In the genomic region with DNA sequence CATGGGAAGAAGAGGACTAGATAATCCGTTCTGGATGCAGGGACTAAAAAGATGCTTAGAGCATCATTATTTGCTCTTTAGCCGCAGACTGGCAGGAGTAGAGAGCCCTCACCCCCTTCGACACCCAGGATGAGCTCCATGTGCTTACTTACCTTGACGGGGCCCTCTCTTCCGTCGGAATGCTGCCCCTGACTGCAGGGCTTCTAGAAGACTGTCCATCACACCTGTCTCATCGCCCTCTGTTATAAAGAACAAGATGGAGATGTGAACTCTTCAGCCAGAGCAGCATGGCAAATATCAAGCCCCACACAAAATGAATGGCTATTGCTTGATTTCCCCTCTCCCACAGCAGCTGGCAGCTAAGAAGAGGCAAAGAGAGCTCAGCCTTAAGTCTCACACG, we compare ENCODE assay signal across 11 cellular contexts. TPM values are rescaled to one million over a fixed set of nuclear protein-coding genes. Genes with fewer than 3 reads are reported as not detected.
DNase-seq lines count a peak whose midpoint lies in the region; ATAC-seq and TF ChIP-seq lines count a peak whose summit lies in the region.
"Had no signal": no experiment of that assay in that cellular context is flagged by ENCODE, and none has a peak within 500 bp of the region (broad histone marks: within the 10 kb centered on the region; RNA-seq: fewer than 3 reads in every experiment).

No MANE protein-coding gene starts in this region.

- no peak overlapping the region for H3K4me3 Mint-ChIP-seq in natural killer cell
- no peak overlapping the region for H3K4me3 Mint-ChIP-seq in natural killer cell treated with Interleukin-12 subunit alpha and Interleukin-12 subunit beta and Interleukin-15 and Interleukin-18, amount 100 ng/mL, for 72 hours
- H3K4me3 Mint-ChIP-seq: activated CD4-positive, alpha-beta T cell treated with anti-CD3 and anti-CD28 coated beads, Interleukin-2, amount 10 ng/mL, durations not matched to agents 7 days and 5 days had no signal

- no peak overlapping the region for H4K8ac ChIP-seq in neuronal stem cell (ENCODE audit: low read depth, low read length)

- H3K18ac ChIP-seq in neuronal stem cell (ENCODE audit: low read length), result peak overlapping the region; percentile 81

- H3K27ac ChIP-seq in esophagus muscularis mucosa (replicated peaks in 1 of 4) (peak overlapping the region; percentile 25 to 83 (median 70)), neuronal stem cell (replicated peaks; ENCODE audit: low read length) (peak overlapping the region; percentile 64)

- ATAC-seq in natural killer cell, result no peak
- ATAC-seq in natural killer cell treated with Interleukin-12 subunit alpha and Interleukin-12 subunit beta and Interleukin-15 and Interleukin-18, amount 100 ng/mL, for 72 hours, result no peak
- no peak for ATAC-seq in GM18505 (IDR thresholded peaks at IDR 0.05; ENCODE audit: unreplicated experiment)

- no peaks in the 10 kb centered on the region for H3K27me3 Mint-ChIP-seq in natural killer cell (ENCODE audit: low read depth in 2 of 2)
- H3K27me3 Mint-ChIP-seq in natural killer cell treated with Interleukin-12 subunit alpha and Interleukin-12 subunit beta and Interleukin-15 and Interleukin-18, amount 100 ng/mL, for 72 hours, result no peaks in the 10 kb centered on the region
- H3K27me3 Mint-ChIP-seq: activated CD4-positive, alpha-beta T cell treated with anti-CD3 and anti-CD28 coated beads, Interleukin-2, amount 10 ng/mL, durations not matched to agents 7 days and 5 days had no signal

- H3K23ac ChIP-seq in neuronal stem cell (ENCODE audit: low read depth, low read length, poor library complexity), result no peak overlapping the region

- TF ChIP-seq POLR2A in esophagus muscularis mucosa (IDR thresholded peaks at IDR 0.05; ENCODE audit: low read depth), result no peak
- TF ChIP-seq POLR2A in GM18505 (IDR thresholded peaks at IDR 0.05; ENCODE audit: borderline replicate concordance, extremely low read depth, insufficient read depth, insufficient read length), result no peak

- peak overlapping the region; percentile 22 for H2AK5ac ChIP-seq in neuronal stem cell (ENCODE audit: low read depth, low read length)

- H2BK15ac ChIP-seq in neuronal stem cell (ENCODE audit: low read length), result no peak overlapping the region

- TF ChIP-seq CTCF in natural killer cell (IDR thresholded peaks at IDR 0.05) (no peak), esophagus muscularis mucosa (IDR thresholded peaks at IDR 0.05) (no peak)

- no peaks in the 10 kb centered on the region for H3K9me3 Mint-ChIP-seq in natural killer cell
- H3K9me3 Mint-ChIP-seq in natural killer cell treated with Interleukin-12 subunit alpha and Interleukin-12 subunit beta and Interleukin-15 and Interleukin-18, amount 100 ng/mL, for 72 hours, result no peaks in the 10 kb centered on the region
- H3K9me3 Mint-ChIP-seq: activated CD4-positive, alpha-beta T cell treated with anti-CD3 and anti-CD28 coated beads, Interleukin-2, amount 10 ng/mL, durations not matched to agents 7 days and 5 days had no signal

- peak overlapping the region; percentile 35 for H2BK120ac ChIP-seq in neuronal stem cell (ENCODE audit: low read depth, low read length)

- H2BK5ac ChIP-seq in neuronal stem cell (ENCODE audit: low read length), result peak overlapping the region; percentile 62

- H3K14ac ChIP-seq in neuronal stem cell (ENCODE audit: low read length), result no peak overlapping the region

- H2AFZ ChIP-seq in neuronal stem cell (ENCODE audit: low read length), result no peak overlapping the region

- H3K4me1 Mint-ChIP-seq in natural killer cell, result peaks cover 21 to 51% of the 10 kb centered on the region in 2 donors
- H3K4me1 Mint-ChIP-seq in natural killer cell treated with Interleukin-12 subunit alpha and Interleukin-12 subunit beta and Interleukin-15 and Interleukin-18, amount 100 ng/mL, for 72 hours (ENCODE audit: low read depth in 2 of 2), result peaks cover 33 to 38% of the 10 kb centered on the region in 2 donors

- peaks cover 33% of the 10 kb centered on the region for H3K36me3 Mint-ChIP-seq in natural killer cell
- H3K36me3 Mint-ChIP-seq in natural killer cell treated with Interleukin-12 subunit alpha and Interleukin-12 subunit beta and Interleukin-15 and Interleukin-18, amount 100 ng/mL, for 72 hours, result peaks cover 52% of the 10 kb centered on the region

- 78% methylated on average over 8 of the region's 8 CpGs for WGBS in esophagus muscularis mucosa
- no CpG with 5 or more reads among the region's 8 CpGs for WGBS in neuronal stem cell (ENCODE audit: extremely low coverage in 2 of 2, insufficient read length in 2 of 2, insufficient replicate concordance in 1 of 2), 2 donors

- H3K36me3 ChIP-seq in esophagus muscularis mucosa, result peaks cover 0 to 58% (median 35%) of the 10 kb centered on the region in 4 donors
- peaks cover 17 to 83% of the 10 kb centered on the region in 2 donors for H3K36me3 ChIP-seq in neuronal stem cell (replicated peaks in 1 of 2; ENCODE audit: control insufficient read depth in 2 of 2, insufficient read depth in 2 of 2, low read length in 2 of 2)
- H3K36me3 ChIP-seq in H7 (replicated peaks; ENCODE audit: control insufficient read depth, insufficient read depth, low read length), result peaks cover 37% of the 10 kb centered on the region

- H4K91ac ChIP-seq in neuronal stem cell (ENCODE audit: low read depth, low read length, poor library complexity), result no peak overlapping the region

- no peak overlapping the region for H3K4me3 ChIP-seq in esophagus muscularis mucosa
- no peak overlapping the region for H3K4me3 ChIP-seq in neuronal stem cell (ENCODE audit: low read length in 2 of 2)
- H3K4me3 ChIP-seq in H7 (ENCODE audit: insufficient read depth, low read depth, low read length), result no peak overlapping the region

- H3K9ac ChIP-seq in neuronal stem cell (ENCODE audit: low read depth, low read length, poor library complexity), result no peak overlapping the region

- H3K27me3 ChIP-seq in esophagus muscularis mucosa (no peaks in the 10 kb centered on the region), neuronal stem cell (ENCODE audit: control insufficient read depth in 3 of 3, insufficient read depth in 3 of 3, low read depth in 1 of 3, low read length in 3 of 3) (no peaks in the 10 kb centered on the region), H7 (ENCODE audit: control insufficient read depth, insufficient read depth, low read length) (no peaks in the 10 kb centered on the region)

- H2BK12ac ChIP-seq in neuronal stem cell (ENCODE audit: low read length), result peak overlapping the region; percentile 5

- TF ChIP-seq EP300 in esophagus muscularis mucosa (IDR thresholded peaks at IDR 0.05), result no peak

- H3K27ac Mint-ChIP-seq in natural killer cell, result peak overlapping the region; percentile 2 to 71
- H3K27ac Mint-ChIP-seq in natural killer cell treated with Interleukin-12 subunit alpha and Interleukin-12 subunit beta and Interleukin-15 and Interleukin-18, amount 100 ng/mL, for 72 hours, result peak overlapping the region in 1 of 2 donors; percentile 72
- H3K27ac Mint-ChIP-seq: activated CD4-positive, alpha-beta T cell treated with anti-CD3 and anti-CD28 coated beads, Interleukin-2, amount 10 ng/mL, durations not matched to agents 7 days and 5 days had no signal

- intact Hi-C loops in natural killer cell (cut with micrococcal nuclease) (loop anchor here (1.0 kb wide), 1 partner anchor 198 kb away; no protein-coding TSS in a partner anchor), esophagus muscularis mucosa (cut with DNase I) (loop anchor here (1.0 to 10.0 kb wide), 3 partner anchors 35 to 109 kb away; partner anchors contain the start of genes PCDHGA10 and PCDHGB7)

- peaks cover 68 to 84% (median 77%) of the 10 kb centered on the region in 4 donors for H3K4me1 ChIP-seq in esophagus muscularis mucosa
- H3K4me1 ChIP-seq in neuronal stem cell (ENCODE audit: control insufficient read depth in 2 of 2, insufficient read depth in 1 of 2, low read depth in 1 of 2, low read length in 2 of 2), result peaks cover 29 to 32% of the 10 kb centered on the region in 2 donors

- no peaks in the 10 kb centered on the region for H3K9me3 ChIP-seq in esophagus muscularis mucosa
- peaks cover 0 to 34% of the 10 kb centered on the region in 2 donors for H3K9me3 ChIP-seq in neuronal stem cell (replicated peaks in 1 of 2; ENCODE audit: control insufficient read depth in 2 of 2, insufficient read depth in 1 of 2, low read depth in 1 of 2, low read length in 2 of 2)

- DNase-seq in natural killer cell, result no peak
- DNase-seq in natural killer cell treated with Interleukin-12 subunit alpha and Interleukin-12 subunit beta and Interleukin-15 and Interleukin-18, amount 100 ng/mL, for 72 hours (ENCODE audit: low spot score), result no peak
- DNase-seq in esophagus muscularis mucosa (ENCODE audit: extremely low spot score), result no peak
- DNase-seq in neuronal stem cell (ENCODE audit: low spot score), result no peak
- no peak for DNase-seq in NCI-H1694 treated with DMSO at 0.1 percent for 48 hours (lab: John Stamatoyannopoulos, UW)
- DNase-seq in NCI-H2107 treated with DMSO at 0.1 percent for 48 hours (lab: John Stamatoyannopoulos, UW; ENCODE audit: unreplicated experiment), result no peak
- DNase-seq in H7, result no peak
- DNase-seq: NCI-H2081 treated with DMSO at 0.1 percent for 48 hours had no signal

- H3K4ac ChIP-seq in neuronal stem cell (ENCODE audit: low read length), result no peak overlapping the region

- H3K79me1 ChIP-seq in neuronal stem cell (ENCODE audit: low read depth, low read length), result no peaks in the 10 kb centered on the region

- no peak overlapping the region for H3K4me2 ChIP-seq in neuronal stem cell (ENCODE audit: insufficient read depth, low read length, poor library complexity, severe bottlenecking)

RNA-seq across cellular contexts. Expression of gene PCDHGC5, which starts 35.1 kb away (rescaled TPM):
- total RNA-seq in natural killer cell (under 1 TPM; 0.31 to 0.97 (median 0.50) TPM), esophagus muscularis mucosa (1 to 10 TPM in 3 of 4 donors, under 1 TPM in 1; 0.71 to 3.7 (median 1.4) TPM)
- under 1 TPM in 1 of 2 donors, not detected in 1; 0.17 TPM for total RNA-seq in natural killer cell treated with Interleukin-12 subunit alpha and Interleukin-12 subunit beta and Interleukin-15 and Interleukin-18, amount 100 ng/mL, for 72 hours
- 1.1 TPM for polyA plus RNA-seq in neuronal stem cell (2013, experiment 1 of 2)
- 1.1 TPM for polyA plus RNA-seq in neuronal stem cell (2013, experiment 2 of 2)
- total RNA-seq in H7 (2014; rRNA removed; shearing (Covaris generic)), result 0.44 and 1.8 TPM in 2 replicates
- total RNA-seq: activated CD4-positive, alpha-beta T cell treated with anti-CD3 and anti-CD28 coated beads, Interleukin-2, amount 10 ng/mL, durations not matched to agents 7 days and 5 days; T-helper 1 cell treated with Interleukin-12 subunit alpha and Interleukin-12 subunit beta and Interleukin-4 antibody, amounts not matched to agents 30 ng/mL and 1 ng/mL, for 36 hours had no signal

RNA-seq across cellular contexts. Expression of gene PCDHGC4, which starts 39.2 kb away (rescaled TPM):
- total RNA-seq in natural killer cell, result under 1 TPM; 0.31 to 0.84 (median 0.45) TPM
- total RNA-seq in natural killer cell treated with Interleukin-12 subunit alpha and Interleukin-12 subunit beta and Interleukin-15 and Interleukin-18, amount 100 ng/mL, for 72 hours, result under 1 TPM in 1 of 2 donors, not detected in 1; 0.26 TPM
- total RNA-seq in esophagus muscularis mucosa, result 1 to 10 TPM in 3 of 4 donors, under 1 TPM in 1; 0.91 to 3.3 (median 2.0) TPM
- polyA plus RNA-seq in neuronal stem cell (2013, experiment 1 of 2), result 12.3 TPM
- polyA plus RNA-seq in neuronal stem cell (2013, experiment 2 of 2), result 11.6 TPM
- 9.9 and 12.5 TPM in 2 replicates for total RNA-seq in H7 (2014; rRNA removed; shearing (Covaris generic))
- total RNA-seq: activated CD4-positive, alpha-beta T cell treated with anti-CD3 and anti-CD28 coated beads, Interleukin-2, amount 10 ng/mL, durations not matched to agents 7 days and 5 days; T-helper 1 cell treated with Interleukin-12 subunit alpha and Interleukin-12 subunit beta and Interleukin-4 antibody, amounts not matched to agents 30 ng/mL and 1 ng/mL, for 36 hours had no signal

RNA-seq across cellular contexts. Expression of gene PCDHGC3, which starts 48.2 kb away (rescaled TPM):
- total RNA-seq in natural killer cell (1 to 10 TPM in 1 of 3 donors, under 1 TPM in 2; 0.68 to 1.5 (median 0.75) TPM), esophagus muscularis mucosa (10 to 100 TPM; 56.5 to 81.1 (median 65.5) TPM)
- total RNA-seq in natural killer cell treated with Interleukin-12 subunit alpha and Interleukin-12 subunit beta and Interleukin-15 and Interleukin-18, amount 100 ng/mL, for 72 hours, result 1 to 10 TPM in 1 of 2 donors, under 1 TPM in 1; 0.33 to 1.8 TPM
- 113 TPM for polyA plus RNA-seq in neuronal stem cell (2013, experiment 1 of 2)
- polyA plus RNA-seq in neuronal stem cell (2013, experiment 2 of 2), result 116 TPM
- total RNA-seq in H7 (2014; rRNA removed; shearing (Covaris generic)), result 27.4 and 31.7 TPM in 2 replicates
- total RNA-seq: activated CD4-positive, alpha-beta T cell treated with anti-CD3 and anti-CD28 coated beads, Interleukin-2, amount 10 ng/mL, durations not matched to agents 7 days and 5 days; T-helper 1 cell treated with Interleukin-12 subunit alpha and Interleukin-12 subunit beta and Interleukin-4 antibody, amounts not matched to agents 30 ng/mL and 1 ng/mL, for 36 hours had no signal

Comparison
In these comparisons a context has a peak if more than half of its experiments do, and no peak if none do; other contexts are left out.
1. RNA of gene PCDHGC3, which starts 48.2 kb away (total RNA-seq): 56.5 to 81.1 TPM in esophagus muscularis mucosa and 27.4 to 31.7 TPM in H7; 0.33 to 1.8 TPM in natural killer cell treated with Interleukin-12 subunit alpha and Interleukin-12 subunit beta and Interleukin-15 and Interleukin-18, amount 100 ng/mL, for 72 hours and 0.68 to 1.5 TPM in natural killer cell; every median in the first group is over 10 times any median in the second.